In genomic region chr5:76402880-76403712, GRCh38 we compare ENCODE assay signal across 1 cellular context.
TF ChIP-seq lines count a peak whose summit lies in the region.

TSS of gene IQGAP2 (plus strand) at chr5:76403285. CDS start at chr5:76403546, 261 bp downstream.

TF ChIP-seq in HepG2, 621 proteins besides CTCF, POLR2A, EP300 and RAD21 (continued from another document and continues in another):
- 0 out of 2 replicates have a peak, but pooled peaks have one; percentile 56 for TF ChIP-seq ZBTB44 (CRISPR knock-in tag; IDR thresholded peaks at IDR 0.05)
- peak; percentile 17; the same call in 1 of the 2 replicates for TF ChIP-seq SP2 (CRISPR knock-in tag; IDR thresholded peaks at IDR 0.05)
- TF ChIP-seq ZNF598 (CRISPR knock-in tag; IDR thresholded peaks at IDR 0.05; ENCODE audit: borderline replicate concordance), result no peak
- no peak for TF ChIP-seq AFF4 (CRISPR knock-in tag; IDR thresholded peaks at IDR 0.05)
- TF ChIP-seq YEATS4 (CRISPR knock-in tag; IDR thresholded peaks at IDR 0.05; ENCODE audit: borderline replicate concordance), result peak; percentile 74
- TF ChIP-seq PRMT3 (CRISPR knock-in tag; IDR thresholded peaks at IDR 0.05; ENCODE audit: borderline replicate concordance, low read depth), result 0 out of 2 replicates have a peak, but pooled peaks have one; percentile 55
- TF ChIP-seq JUND (CRISPR knock-in tag; IDR thresholded peaks at IDR 0.05), result no peak
- peak; percentile 65 for TF ChIP-seq HOXA3 (CRISPR knock-in tag; IDR thresholded peaks at IDR 0.05)
- no peak for TF ChIP-seq U2AF2 (IDR thresholded peaks at IDR 0.05; ENCODE audit: low read depth, low read length)
- TF ChIP-seq BHLHE40 (IDR thresholded peaks at IDR 0.05; ENCODE audit: low read length), result no peak
- TF ChIP-seq KLF13 (CRISPR knock-in tag; IDR thresholded peaks at IDR 0.05), result no peak
- no peak for TF ChIP-seq CREM (IDR thresholded peaks at IDR 0.05)
- no peak for TF ChIP-seq CREM (CRISPR knock-in tag; IDR thresholded peaks at IDR 0.05)
- TF ChIP-seq ZBTB10 (CRISPR knock-in tag; IDR thresholded peaks at IDR 0.05; ENCODE audit: borderline replicate concordance), result peak; percentile 82; the same call in 1 of the 2 replicates
- no peak for TF ChIP-seq MTA3 (CRISPR knock-in tag; IDR thresholded peaks at IDR 0.05)
- TF ChIP-seq ZNF337 (CRISPR knock-in tag; IDR thresholded peaks at IDR 0.05; ENCODE audit: borderline replicate concordance, low read depth), result no peak
- TF ChIP-seq HIVEP1 (CRISPR knock-in tag; IDR thresholded peaks at IDR 0.05), result peak; percentile 59; the same call in 1 of the 2 replicates
- TF ChIP-seq FOXA1 (IDR thresholded peaks at IDR 0.05), result no peak
- peak; percentile 37; the same call in 1 of the 2 replicates for TF ChIP-seq FOXA1 (CRISPR knock-in tag; IDR thresholded peaks at IDR 0.05)
- no peak for TF ChIP-seq MATR3 (CRISPR knock-in tag; IDR thresholded peaks at IDR 0.05)
- no peak for TF ChIP-seq ZSCAN9 (CRISPR knock-in tag; IDR thresholded peaks at IDR 0.05; ENCODE audit: borderline replicate concordance)
- 0 out of 4 replicates have a peak, but pooled peaks of 1 of the 2 experiments have one; percentile 7 for TF ChIP-seq REST (IDR thresholded peaks at IDR 0.05; ENCODE audit: borderline replicate concordance in 1 of 2, low read depth in 1 of 2, low read length in 2 of 2)
- TF ChIP-seq ATF1 (CRISPR knock-in tag; IDR thresholded peaks at IDR 0.05), result no peak
- TF ChIP-seq TGIF2 (CRISPR knock-in tag; IDR thresholded peaks at IDR 0.05), result peak; percentile 32; the same call in 1 of the 2 replicates
- TF ChIP-seq ZSCAN25 (CRISPR knock-in tag; IDR thresholded peaks at IDR 0.05), result peak; percentile 17; the same call in 1 of the 2 replicates
- TF ChIP-seq ZNF432 (CRISPR knock-in tag; IDR thresholded peaks at IDR 0.05; ENCODE audit: borderline replicate concordance), result no peak
- no peak for TF ChIP-seq MED13 (CRISPR knock-in tag; IDR thresholded peaks at IDR 0.05)
- no peak for TF ChIP-seq ZNF354B (CRISPR knock-in tag; IDR thresholded peaks at IDR 0.05)
- no peak for TF ChIP-seq ZNF124 (CRISPR knock-in tag; IDR thresholded peaks at IDR 0.05)
- TF ChIP-seq ARID3A (IDR thresholded peaks at IDR 0.05; ENCODE audit: low read depth, low read length), result no peak
- TF ChIP-seq ZNF83 (CRISPR knock-in tag; IDR thresholded peaks at IDR 0.05; ENCODE audit: borderline replicate concordance), result no peak
- TF ChIP-seq ZBTB20 (CRISPR knock-in tag; IDR thresholded peaks at IDR 0.05; ENCODE audit: borderline replicate concordance, low read depth), result peak; percentile 74; the same call in 1 of the 2 replicates
- no peak for TF ChIP-seq ZBTB1 (CRISPR knock-in tag; IDR thresholded peaks at IDR 0.05; ENCODE audit: borderline replicate concordance)
- no peak for TF ChIP-seq SUZ12 (IDR thresholded peaks at IDR 0.05; ENCODE audit: low read depth, low read length)
- TF ChIP-seq SMAD9 (CRISPR knock-in tag; IDR thresholded peaks at IDR 0.05), result no peak
- TF ChIP-seq ATF2 (CRISPR knock-in tag; IDR thresholded peaks at IDR 0.05), result peak; percentile 45; the same call in 1 of the 2 replicates
- 0 out of 2 replicates have a peak, but pooled peaks have one; percentile 18 for TF ChIP-seq HNRNPL (IDR thresholded peaks at IDR 0.05; ENCODE audit: low read depth, low read length)
- peak; percentile 26; the same call in 1 of the 2 replicates for TF ChIP-seq RARA (CRISPR knock-in tag; IDR thresholded peaks at IDR 0.05)
- TF ChIP-seq GZF1 (CRISPR knock-in tag; IDR thresholded peaks at IDR 0.05), result no peak
- TF ChIP-seq DMAP1 (CRISPR knock-in tag; IDR thresholded peaks at IDR 0.05), result peak; percentile 62; the same call in 1 of the 2 replicates
- TF ChIP-seq NAIF1 (CRISPR knock-in tag; IDR thresholded peaks at IDR 0.05; ENCODE audit: borderline replicate concordance), result no peak
- peak; percentile 49 for TF ChIP-seq E2F1 (CRISPR knock-in tag; IDR thresholded peaks at IDR 0.05)
- no peak for TF ChIP-seq ZBTB49 (CRISPR knock-in tag; IDR thresholded peaks at IDR 0.05; ENCODE audit: borderline replicate concordance)
